In genomic region chr5:60399507-60399906, GRCh38 we compare ENCODE assay signal across 27 cellular contexts.
"Had no signal": no experiment of that assay in that cellular context is flagged by ENCODE, and none has a peak within 500 bp of the region (broad histone marks: within the 10 kb centered on the region; RNA-seq: fewer than 3 reads in every experiment).

No MANE protein-coding gene starts in this region.

- DNase-seq: activated CD4-positive, alpha-beta memory T cell treated with anti-CD3 and anti-CD28 coated beads for 36 hours; activated CD4-positive, alpha-beta T cell treated with anti-CD3 and anti-CD28 coated beads for 36 hours; activated CD4-positive, alpha-beta T cell treated with anti-CD3 and anti-CD28 coated beads, Interleukin-2, amount 10 ng/mL, durations not matched to agents 24 days and 14 days; activated CD4-positive, CD25-positive, alpha-beta regulatory T cell; activated CD4-positive, CD25-positive, alpha-beta regulatory T cell treated with anti-CD3 and anti-CD28 coated beads, Interleukin-2, amount 50 U/mL, for 72 hours; activated CD8-positive, alpha-beta memory T cell treated with anti-CD3 and anti-CD28 coated beads, Interleukin-2, amount 10 ng/mL, durations not matched to agents 7 days and 5 days; activated CD8-positive, alpha-beta memory T cell treated with anti-CD3 and anti-CD28 coated beads, Interleukin-2, amount 50 U/mL, for 4 hours; activated CD8-positive, alpha-beta T cell treated with anti-CD3 and anti-CD28 coated beads, Interleukin-2, amount 10 ng/mL, durations not matched to agents 7 days and 5 days; activated effector memory CD4-positive, alpha-beta T cell treated with anti-CD3 and anti-CD28 coated beads, Interleukin-2, amount 50 U/mL, for 16 hours; activated naive CD4-positive, alpha-beta T cell treated with anti-CD3 and anti-CD28 coated beads for 36 hours; activated naive CD8-positive, alpha-beta T cell treated with anti-CD3 and anti-CD28 coated beads for 36 hours; activated naive CD8-positive, alpha-beta T cell treated with anti-CD3 and anti-CD28 coated beads, Interleukin-2, amount 50 U/mL, for 24 hours; activated T-cell treated with anti-CD3 and anti-CD28 coated beads, Interleukin-2, amount 50 U/mL, for 1 hour; activated T-cell treated with anti-CD3 and anti-CD28 coated beads, Interleukin-2, amount 50 U/mL, for 48 hours; adrenal gland; central memory CD4-positive, alpha-beta T cell; cerebellar nuclear complex; colonic mucosa; effector CD8-positive, alpha-beta T cell; esophagus squamous epithelium; glutamatergic neuron; heart left ventricle; T-helper 2 cell had no signal

- H3K9me3 ChIP-seq: adrenal gland, ascending aorta, breast epithelium, colonic mucosa, esophagus squamous epithelium, heart left ventricle had no signal

- H3K27me3 ChIP-seq: adrenal gland, ascending aorta, breast epithelium, cardiac muscle cell, colonic mucosa, esophagus squamous epithelium, heart left ventricle had no signal

- ATAC-seq: activated CD4-positive, alpha-beta T cell treated with anti-CD3 and anti-CD28 coated beads for 36 hours; activated CD8-positive, alpha-beta memory T cell treated with anti-CD3 and anti-CD28 coated beads, Interleukin-2, amount 10 ng/mL, durations not matched to agents 7 days and 5 days; activated CD8-positive, alpha-beta T cell treated with anti-CD3 and anti-CD28 coated beads, Interleukin-2, amount 10 ng/mL, durations not matched to agents 7 days and 5 days; activated naive CD8-positive, alpha-beta T cell treated with anti-CD3 and anti-CD28 coated beads, Interleukin-2, amount 50 U/mL, for 24 hours; heart left ventricle had no signal

- H3K36me3 ChIP-seq: adrenal gland, ascending aorta, breast epithelium, cardiac muscle cell, colonic mucosa, esophagus squamous epithelium, heart left ventricle had no signal

- H3K4me1 ChIP-seq: adrenal gland, colonic mucosa, esophagus squamous epithelium, heart left ventricle had no signal

- H3K4me3 ChIP-seq: adrenal gland, ascending aorta, breast epithelium, cardiac muscle cell, colonic mucosa, esophagus squamous epithelium, heart left ventricle had no signal

- H3K27ac ChIP-seq: adrenal gland, ascending aorta, breast epithelium, cardiac muscle cell, colonic mucosa, epithelial cell of prostate, esophagus squamous epithelium, heart left ventricle had no signal
